In the genomic region with DNA sequence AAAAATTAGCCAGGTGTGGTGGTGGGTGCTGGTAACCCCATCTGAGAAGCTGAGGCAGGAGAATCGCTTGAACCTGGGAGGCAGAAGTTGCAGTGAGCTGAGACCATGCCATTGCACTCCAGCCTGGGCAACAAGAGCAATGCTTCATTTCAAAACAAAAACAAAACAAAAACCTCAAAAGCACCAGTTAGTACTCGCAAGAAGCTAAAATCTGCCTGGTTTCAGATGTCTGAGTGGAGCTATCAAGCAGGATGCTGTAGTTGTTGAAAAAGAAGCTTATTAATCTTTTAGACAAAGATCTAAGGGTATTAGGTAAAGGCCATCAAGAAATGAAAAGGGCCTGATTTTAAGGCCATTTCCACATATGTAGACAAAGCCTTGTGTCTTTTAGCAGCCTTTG, we compare ENCODE assay signal across 1 cellular context.
TF ChIP-seq lines count a peak whose summit lies in the region.

No MANE protein-coding gene starts in this region.

TF ChIP-seq in GM12878, 131 proteins besides CTCF, POLR2A, EP300 and RAD21:
- TF ChIP-seq JUNB (IDR thresholded peaks at IDR 0.05): no peak
- TF ChIP-seq CREB1 (IDR thresholded peaks at IDR 0.05; ENCODE audit: low read depth): no peak
- no peak for TF ChIP-seq TBL1XR1 (IDR thresholded peaks at IDR 0.05; ENCODE audit: low read depth, low read length)
- no peak for TF ChIP-seq ZNF24 (IDR thresholded peaks at IDR 0.05)
